In genomic region chr6:168132531-168133184, GRCh38 we compare ENCODE assay signal across 9 cellular contexts. TPM values are rescaled to one million over a fixed set of nuclear protein-coding genes. Genes with fewer than 3 reads are reported as not detected.
A peak's percentile ranks its signal among the peaks of the same experiment; 100 is the strongest.
DNase-seq lines count a peak whose midpoint lies in the region; ATAC-seq, FAIRE-seq and TF ChIP-seq lines count a peak whose summit lies in the region.
"Had no signal": no experiment of that assay in that cellular context is flagged by ENCODE, and none has a peak within 500 bp of the region (broad histone marks: within the 10 kb centered on the region; RNA-seq: fewer than 3 reads in every experiment).

No MANE protein-coding gene starts in this region.

- H3K9me3 ChIP-seq in pancreas = no peaks in the 10 kb centered on the region

- H3K27ac ChIP-seq in C4-2B (no peak overlapping the region), pancreas (no peak overlapping the region)

- POLR2A ChIA-PET in T-cell (lab: Charles Lee) = no interaction called here

- peaks cover 11 to 17% of the 10 kb centered on the region in 2 donors for H3K27me3 Mint-ChIP-seq in T-cell

- no peaks in the 10 kb centered on the region for H3K36me3 Mint-ChIP-seq in T-cell
- H3K36me3 Mint-ChIP-seq: activated naive CD4-positive, alpha-beta T cell treated with anti-CD3 and anti-CD28 coated beads, Interleukin-2, amount 50 U/mL, for 24 hours had no signal

- DNase-seq in RPMI7951 (ENCODE audit: low read depth) (peak; percentile 77), head of caudate nucleus (peak; percentile 75 to 94 (median 88)), pancreas (peak in 3 of 6 donors; percentile 26 to 57 (median 56)), T-cell (no peak), RPMI8226 (no peak)

- WGBS in pancreas, 2 donors = 39 to 43% methylated on average over 34 of the region's 34 CpGs

- no peaks in the 10 kb centered on the region for H3K4me1 ChIP-seq in pancreas

- no peaks in the 10 kb centered on the region for H3K36me3 ChIP-seq in pancreas

- H3K4me3 ChIP-seq in pancreas = no peak overlapping the region

- FAIRE-seq in pancreas (lab: Jason Lieb, UNC) = no peak

- ATAC-seq in pancreas (peak; percentile 64 to 84 (median 71)), T-cell (replicated peaks in 1 of 4) (no peak), HG02588 (IDR thresholded peaks at IDR 0.05; ENCODE audit: unreplicated experiment) (no peak), GM21528 (IDR thresholded peaks at IDR 0.05; ENCODE audit: low FRiP score, unreplicated experiment) (no peak)

- no peaks in the 10 kb centered on the region for H3K27me3 ChIP-seq in pancreas

- intact Hi-C loops in head of caudate nucleus (cut with DNase I) = loop anchor here (5.0 kb wide), 1 partner anchor 225 kb away; no protein-coding TSS in a partner anchor
- intact Hi-C loops in pancreas (cut with DNase I) = no loop called here

- H3K9me3 Mint-ChIP-seq in T-cell = no peaks in the 10 kb centered on the region
- H3K9me3 Mint-ChIP-seq: activated naive CD4-positive, alpha-beta T cell treated with anti-CD3 and anti-CD28 coated beads, Interleukin-2, amount 50 U/mL, for 24 hours had no signal

- peak; percentile 68 for TF ChIP-seq CTCF in C4-2B (conservative IDR thresholded peaks at IDR 0.05)
- peak in 1 of 4 donors; percentile 40 for TF ChIP-seq CTCF in pancreas (IDR thresholded peaks at IDR 0.05)

- CTCF ChIA-PET in T-cell (lab: Charles Lee) = interaction anchor here in 1 of 2 donors (0.7 kb wide), 1 partner anchor 1215 kb away, joined by 4 read pairs; no protein-coding TSS in a partner anchor

- H3K27ac Mint-ChIP-seq in T-cell = no peak overlapping the region
- H3K27ac Mint-ChIP-seq: activated naive CD4-positive, alpha-beta T cell treated with anti-CD3 and anti-CD28 coated beads, Interleukin-2, amount 50 U/mL, for 24 hours had no signal

- no peak overlapping the region for H3K4me3 Mint-ChIP-seq in T-cell
- H3K4me3 Mint-ChIP-seq: activated naive CD4-positive, alpha-beta T cell treated with anti-CD3 and anti-CD28 coated beads, Interleukin-2, amount 50 U/mL, for 24 hours had no signal

- H3K4me1 Mint-ChIP-seq in T-cell = no peaks in the 10 kb centered on the region
- H3K4me1 Mint-ChIP-seq: activated naive CD4-positive, alpha-beta T cell treated with anti-CD3 and anti-CD28 coated beads, Interleukin-2, amount 50 U/mL, for 24 hours had no signal

RNA-seq across cellular contexts. Expression of gene FRMD1, which starts 53.6 kb away (rescaled TPM):
- not detected in 2 replicates for total RNA-seq in RPMI7951 (2014; rRNA removed; shearing (Covaris generic))
- total RNA-seq in pancreas = not detected
- under 1 TPM; 0.02 to 0.15 TPM for polyA plus RNA-seq in pancreas
- total RNA-seq in T-cell = not detected

Comparison
In these comparisons a context has a peak if more than half of its experiments do, and no peak if none do; other contexts are left out.
1. DNase-seq: peak in RPMI7951 (single experiment) and head of caudate nucleus (42 of 42); none in T-cell (0 of 34) and RPMI8226 (single experiment).
2. ATAC-seq: peak in pancreas (4 of 4); none in T-cell (0 of 4), HG02588 (single experiment) and GM21528 (single experiment).